In genomic region chr1:159015440-159015909, GRCh38 we compare ENCODE assay signal across 8 cellular contexts. TPM values are rescaled to one million over a fixed set of nuclear protein-coding genes. Genes with fewer than 3 reads are reported as not detected.
DNase-seq lines count a peak whose midpoint lies in the region; ATAC-seq, FAIRE-seq and TF ChIP-seq lines count a peak whose summit lies in the region.

No MANE protein-coding gene starts in this region.

- TF ChIP-seq CTCF in endothelial cell of umbilical vein (IDR thresholded peaks at IDR 0.05; ENCODE audit: extremely low read depth in 1 of 2, insufficient read depth in 1 of 2, low read depth in 1 of 2, low read length in 2 of 2) (no peak), natural killer cell (IDR thresholded peaks at IDR 0.05) (no peak), upper lobe of left lung (IDR thresholded peaks at IDR 0.05) (peak in 2 of 6 experiments; percentile 15 to 29)

- H3K4me2 ChIP-seq in endothelial cell of umbilical vein (ENCODE audit: insufficient read depth, low read length), result peak overlapping the region; percentile 23

- H3K36me3 Mint-ChIP-seq in natural killer cell, result peaks cover 31% of the 10 kb centered on the region

- intact Hi-C loops in endothelial cell of umbilical vein (cut with micrococcal nuclease), result loop anchor here (1.0 to 10.0 kb wide), 2 partner anchors 15 to 579 kb away; no protein-coding TSS in a partner anchor
- intact Hi-C loops in natural killer cell (cut with micrococcal nuclease), result no loop called here

- CTCF ChIA-PET in endothelial cell of umbilical vein (lab: Charles Lee), result interaction anchor here (0.8 to 1.6 kb wide), 5 partner anchors 11 to 56 kb away, joined by 3 to 6 read pairs (median 5); no protein-coding TSS in a partner anchor

- no peak overlapping the region for H2AFZ ChIP-seq in endothelial cell of umbilical vein (ENCODE audit: low read depth, low read length)

- FAIRE-seq in endothelial cell of umbilical vein (lab: Jason Lieb, UNC), result peak; percentile 98

- H3K4me1 ChIP-seq in endothelial cell of umbilical vein (ENCODE audit: control insufficient read depth, extremely low read depth, insufficient read depth, low read length), result peaks cover 51% of the 10 kb centered on the region
- H3K4me1 ChIP-seq in upper lobe of left lung, result peaks cover 35 to 66% (median 42%) of the 10 kb centered on the region in 4 donors

- H3K27me3 Mint-ChIP-seq in natural killer cell (ENCODE audit: low read depth in 2 of 2), result no peaks in the 10 kb centered on the region

- H3K9me3 Mint-ChIP-seq in natural killer cell, result no peaks in the 10 kb centered on the region

- no peaks in the 10 kb centered on the region for H4K20me1 ChIP-seq in endothelial cell of umbilical vein (replicated peaks; ENCODE audit: control insufficient read depth, extremely low read depth, insufficient read depth, low read length)

- peak; percentile 78 for TF ChIP-seq POLR2A in endothelial cell of umbilical vein (IDR thresholded peaks at IDR 0.05; ENCODE audit: low read depth, low read length)
- peak in 1 of 4 donors; percentile 70 for TF ChIP-seq POLR2A in upper lobe of left lung (IDR thresholded peaks at IDR 0.05)

- peaks cover 79 to 84% of the 10 kb centered on the region in 2 donors for H3K4me1 Mint-ChIP-seq in natural killer cell

- ATAC-seq in GM21619 (IDR thresholded peaks at IDR 0.05; ENCODE audit: unreplicated experiment), result peak; percentile 93
- peak; percentile 87 to 95 (median 90) for ATAC-seq in natural killer cell
- peak; percentile 96 to 97 for ATAC-seq in upper lobe of left lung (ENCODE audit: low FRiP score in 2 of 2)

- H3K27me3 ChIP-seq in endothelial cell of umbilical vein (ENCODE audit: control insufficient read depth in 2 of 2, insufficient read depth in 2 of 2, low read length in 2 of 2) (no peaks in the 10 kb centered on the region), upper lobe of left lung (no peaks in the 10 kb centered on the region)

- POLR2A ChIA-PET in endothelial cell of umbilical vein (lab: Charles Lee), result interaction anchor here (1.2 kb wide), 1 partner anchor 16 kb away, joined by 3 read pairs; no protein-coding TSS in a partner anchor

- peak overlapping the region; percentile 74 for H3K27ac ChIP-seq in endothelial cell of umbilical vein (ENCODE audit: insufficient read depth, low read depth, low read length)
- H3K27ac ChIP-seq in upper lobe of left lung, result peak overlapping the region; percentile 37 to 91 (median 63)

- WGBS in upper lobe of left lung, 2 donors, result 32 to 45% methylated on average over 4 of the region's 4 CpGs

- peak; percentile 94 for DNase-seq in ELR (ENCODE audit: low read depth)
- DNase-seq in KG1 (lab: John Stamatoyannopoulos, UW), result peak; percentile 71
- peak; percentile 63 to 70 for DNase-seq in activated CD4-positive, alpha-beta T cell treated with anti-CD3 and anti-CD28 coated beads, Interleukin-2, amount 50 U/mL, for 4 hours
- DNase-seq in endothelial cell of umbilical vein (ENCODE audit: low read depth, low spot score), result peak; percentile 94
- peak; percentile 60 for DNase-seq in natural killer cell
- peak in 1 of 2 donors; percentile 90 for DNase-seq in upper lobe of left lung
- DNase-seq in NCI-H128 (lab: John Stamatoyannopoulos, UW; ENCODE audit: unreplicated experiment), result no peak

- H3K36me3 ChIP-seq in endothelial cell of umbilical vein (ENCODE audit: control insufficient read depth in 2 of 2, extremely low read depth in 1 of 2, insufficient read depth in 2 of 2, low read length in 2 of 2), result peaks cover 18 to 33% of the 10 kb centered on the region in 2 experiments
- H3K36me3 ChIP-seq in upper lobe of left lung, result peaks cover 6 to 47% (median 27%) of the 10 kb centered on the region in 4 donors

- no peaks in the 10 kb centered on the region for H3K9me1 ChIP-seq in endothelial cell of umbilical vein (replicated peaks; ENCODE audit: control insufficient read depth, extremely low read depth, insufficient read depth, low read length)

- H3K9ac ChIP-seq in endothelial cell of umbilical vein (replicated peaks; ENCODE audit: extremely low read depth, insufficient read depth, low read length), result peak overlapping the region; percentile 40

- H3K4me3 ChIP-seq in endothelial cell of umbilical vein (replicated peaks in 1 of 3; ENCODE audit: insufficient read depth in 1 of 3, low read depth in 1 of 3, low read length in 3 of 3), result peak overlapping the region in 1 of 3 experiments; percentile 13
- peak overlapping the region in 1 of 4 donors; percentile 15 for H3K4me3 ChIP-seq in upper lobe of left lung

- H3K9me3 ChIP-seq in endothelial cell of umbilical vein (replicated peaks; ENCODE audit: control insufficient read depth, insufficient read depth, low read length) (no peaks in the 10 kb centered on the region), upper lobe of left lung (no peaks in the 10 kb centered on the region)

- H3K4me3 Mint-ChIP-seq in natural killer cell, result peak overlapping the region; percentile 81

- TF ChIP-seq EP300 in upper lobe of left lung (IDR thresholded peaks at IDR 0.05), result peak in 2 of 4 donors; percentile 43 to 92

- no TSS peak for BruUV-seq in endothelial cell of umbilical vein (replicated peaks; lab: Mats Ljungman, UMichigan)

- H3K27ac Mint-ChIP-seq in natural killer cell, result peak overlapping the region; percentile 90 to 94

- dilution Hi-C loops in endothelial cell of umbilical vein (cut with MboI; ENCODE audit: extremely low pct_ligation_motif_present, low sequenced_read_pairs), result no loop called here

- peaks cover 79% of the 10 kb centered on the region for H3K79me2 ChIP-seq in endothelial cell of umbilical vein (ENCODE audit: control insufficient read depth, insufficient read depth, low read length)

TF ChIP-seq in endothelial cell of umbilical vein, 7 proteins besides CTCF, POLR2A, EP300 and RAD21:
- peak; percentile 99 for TF ChIP-seq MAX (IDR thresholded peaks at IDR 0.05; ENCODE audit: insufficient read depth, insufficient read length)
- peak; percentile 90 for TF ChIP-seq POLR2AphosphoS5 (IDR thresholded peaks at IDR 0.05; ENCODE audit: insufficient read depth, low read depth, low read length)
- no peak for TF ChIP-seq GATA2 (IDR thresholded peaks at IDR 0.05; ENCODE audit: insufficient read depth, insufficient read length, low read depth, low read length)
- TF ChIP-seq FOS (IDR thresholded peaks at IDR 0.05; ENCODE audit: borderline replicate concordance, insufficient read depth, low read length), result peak; percentile 91
- TF ChIP-seq JUN (IDR thresholded peaks at IDR 0.05; ENCODE audit: borderline replicate concordance, insufficient read depth, insufficient read length, low read depth), result peak; percentile 89
- TF ChIP-seq MYC (IDR thresholded peaks at IDR 0.05; ENCODE audit: low read depth, low read length), result peak; percentile 100

RNA-seq across cellular contexts. Expression of gene IFI16, which starts 5.8 kb away (rescaled TPM):
- total RNA-seq in endothelial cell of umbilical vein (174 and 183 TPM in 2 replicates), natural killer cell (100 to 1,000 TPM; 141 to 218 (median 151) TPM), upper lobe of left lung (100 to 1,000 TPM in 1 of 6 donors, 10 to 100 TPM in 5; 43.8 to 108 (median 66.2) TPM)
- polyA plus RNA-seq in endothelial cell of umbilical vein, result 43.9 and 52.8 TPM in 2 replicates
- polyA plus RNA-seq in endothelial cell of umbilical vein (2011; cell fraction: cytosol; rRNA removed), result 105 TPM in 2 replicates
- polyA plus RNA-seq in endothelial cell of umbilical vein (2011; cell fraction: nucleus; rRNA removed), result 101 and 111 TPM in 2 replicates
- polyA plus RNA-seq in endothelial cell of umbilical vein (2012), result 120 and 181 TPM in 2 replicates
- 58.2 and 67.7 TPM in 2 replicates for polyA minus RNA-seq in endothelial cell of umbilical vein
- polyA minus RNA-seq in endothelial cell of umbilical vein (2011; cell fraction: cytosol; rRNA and poly(A)+ RNA removed), result 20.9 TPM
- 69.3 and 79.2 TPM in 2 replicates for polyA minus RNA-seq in endothelial cell of umbilical vein (2011; cell fraction: nucleus; rRNA and poly(A)+ RNA removed)
